ENCODE assay signal across 8 cellular contexts in the genomic region with DNA sequence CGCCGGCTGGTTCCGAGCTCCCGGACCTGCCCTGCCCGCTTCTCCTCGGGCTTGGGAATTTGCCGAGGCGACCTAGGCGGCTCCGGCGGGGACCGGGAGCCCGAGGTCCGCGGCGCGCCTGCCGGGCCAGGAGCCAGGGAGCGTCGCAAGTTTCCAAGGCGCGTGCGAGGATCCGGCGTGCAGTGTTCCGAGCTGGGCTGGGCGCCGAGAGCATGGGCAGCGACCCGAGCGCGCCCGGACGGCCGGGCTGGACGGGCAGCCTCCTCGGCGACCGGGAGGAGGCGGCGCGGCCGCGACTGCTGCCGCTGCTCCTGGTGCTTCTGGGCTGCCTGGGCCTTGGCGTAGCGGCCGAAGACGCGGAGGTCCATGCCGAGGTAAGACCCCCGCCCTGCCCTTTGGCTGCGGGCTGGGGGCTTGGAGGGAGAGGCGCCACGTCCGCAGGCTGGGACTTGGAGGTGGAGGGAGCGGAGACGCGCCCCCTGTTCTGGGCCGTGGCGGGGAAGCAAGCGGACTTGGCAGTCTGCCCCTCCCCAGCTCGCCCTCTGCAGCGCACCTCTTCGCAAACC. TPM values are rescaled to one million over a fixed set of nuclear protein-coding genes. Genes with fewer than 3 reads are reported as not detected.
A peak's percentile ranks its signal among the peaks of the same experiment; 100 is the strongest.
DNase-seq lines count a peak whose midpoint lies in the region; ATAC-seq, FAIRE-seq and TF ChIP-seq lines count a peak whose summit lies in the region.

No MANE protein-coding gene starts in this region.

- peak overlapping the region; percentile 74 for H3K4me3 Mint-ChIP-seq in T-helper 17 cell

- H3K4me2 ChIP-seq in endothelial cell of umbilical vein (ENCODE audit: insufficient read depth, low read length), result peak overlapping the region; percentile 84

- TF ChIP-seq CTCF in endothelial cell of umbilical vein (IDR thresholded peaks at IDR 0.05; ENCODE audit: extremely low read depth in 1 of 2, insufficient read depth in 1 of 2, low read depth in 1 of 2, low read length in 2 of 2), result no peak

- H3K4me1 ChIP-seq in endothelial cell of umbilical vein (ENCODE audit: control insufficient read depth, extremely low read depth, insufficient read depth, low read length) (peaks cover 19% of the 10 kb centered on the region), mucosa of rectum (ENCODE audit: control insufficient read depth in 2 of 2, insufficient read depth in 2 of 2, low read length in 2 of 2) (peaks cover 48 to 65% of the 10 kb centered on the region in 2 donors)

- BruUV-seq in endothelial cell of umbilical vein (replicated peaks; lab: Mats Ljungman, UMichigan), result no TSS peak

- H3K9me3 ChIP-seq in T-helper 17 cell (ENCODE audit: control insufficient read depth, low read length, poor library complexity, severe bottlenecking), result no peaks in the 10 kb centered on the region
- H3K9me3 ChIP-seq in endothelial cell of umbilical vein (replicated peaks; ENCODE audit: control insufficient read depth, insufficient read depth, low read length), result no peaks in the 10 kb centered on the region
- H3K9me3 ChIP-seq in mucosa of rectum (ENCODE audit: control insufficient read depth in 2 of 2, low read length in 2 of 2), result no peaks in the 10 kb centered on the region

- H3K9me1 ChIP-seq in endothelial cell of umbilical vein (replicated peaks; ENCODE audit: control insufficient read depth, extremely low read depth, insufficient read depth, low read length), result no peaks in the 10 kb centered on the region

- TF ChIP-seq POLR2A in endothelial cell of umbilical vein (IDR thresholded peaks at IDR 0.05; ENCODE audit: low read depth, low read length), result no peak

- dilution Hi-C loops in endothelial cell of umbilical vein (cut with MboI; ENCODE audit: extremely low pct_ligation_motif_present, low sequenced_read_pairs), result no loop called here

- DNase-seq in EL (peak; percentile 62), T-helper 17 cell (no peak), endothelial cell of umbilical vein (ENCODE audit: low read depth, low spot score) (peak; percentile 56), KG1 (lab: John Stamatoyannopoulos, UW) (no peak), epidermal melanocyte (ENCODE audit: insufficient read length, low spot score) (no peak)

- no peak overlapping the region for H3K27ac ChIP-seq in endothelial cell of umbilical vein (ENCODE audit: insufficient read depth, low read depth, low read length)
- H3K27ac ChIP-seq in mucosa of rectum (ENCODE audit: low read depth in 2 of 2, low read length in 2 of 2), result peak overlapping the region; percentile 95 to 96

- no peak for FAIRE-seq in endothelial cell of umbilical vein (lab: Jason Lieb, UNC)

- H3K9ac ChIP-seq in endothelial cell of umbilical vein (replicated peaks; ENCODE audit: extremely low read depth, insufficient read depth, low read length) (no peak overlapping the region), mucosa of rectum (ENCODE audit: low read depth in 1 of 2, low read length in 2 of 2) (peak overlapping the region; percentile 70 to 90)

- H4K20me1 ChIP-seq in endothelial cell of umbilical vein (replicated peaks; ENCODE audit: control insufficient read depth, extremely low read depth, insufficient read depth, low read length), result no peaks in the 10 kb centered on the region

- POLR2A ChIA-PET in endothelial cell of umbilical vein (lab: Charles Lee), result interaction anchor here (1.0 to 2.0 kb wide), 2 partner anchors 96 to 103 kb away, joined by 3 to 8 read pairs; partner anchors contain the start of gene CFAP20

- no peaks in the 10 kb centered on the region for H3K36me3 ChIP-seq in endothelial cell of umbilical vein (ENCODE audit: control insufficient read depth in 2 of 2, extremely low read depth in 1 of 2, insufficient read depth in 2 of 2, low read length in 2 of 2)
- H3K36me3 ChIP-seq in mucosa of rectum (ENCODE audit: control insufficient read depth in 2 of 2, insufficient read depth in 2 of 2, low read length in 2 of 2), result peaks cover 3 to 4% of the 10 kb centered on the region in 2 donors

- H2AFZ ChIP-seq in endothelial cell of umbilical vein (ENCODE audit: low read depth, low read length), result peak overlapping the region; percentile 81

- H3K79me2 ChIP-seq in endothelial cell of umbilical vein (ENCODE audit: control insufficient read depth, insufficient read depth, low read length), result no peaks in the 10 kb centered on the region

- ATAC-seq in HG02642 (IDR thresholded peaks at IDR 0.05; ENCODE audit: poor library complexity, unreplicated experiment), result peak; percentile 25
- ATAC-seq in T-helper 17 cell, result peak; percentile 24
- no peak for ATAC-seq in GM21515 (IDR thresholded peaks at IDR 0.05; ENCODE audit: unreplicated experiment)

- intact Hi-C loops in endothelial cell of umbilical vein (cut with micrococcal nuclease), result loop anchor here (1.0 to 2.0 kb wide), 2 partner anchors 55 to 71 kb away; no protein-coding TSS in a partner anchor

- H3K4me1 Mint-ChIP-seq in T-helper 17 cell, result peaks cover 9% of the 10 kb centered on the region

- H3K27me3 ChIP-seq in endothelial cell of umbilical vein (ENCODE audit: control insufficient read depth in 2 of 2, insufficient read depth in 2 of 2, low read length in 2 of 2), result peaks cover 0 to 8% of the 10 kb centered on the region in 2 experiments
- no peaks in the 10 kb centered on the region for H3K27me3 ChIP-seq in mucosa of rectum (ENCODE audit: control insufficient read depth in 2 of 2, insufficient read depth in 2 of 2, low read length in 2 of 2)

- H3K27me3 Mint-ChIP-seq in T-helper 17 cell, result no peaks in the 10 kb centered on the region

- H3K36me3 Mint-ChIP-seq in T-helper 17 cell (ENCODE audit: low read depth), result no peaks in the 10 kb centered on the region

- H3K27ac Mint-ChIP-seq in T-helper 17 cell, result no peak overlapping the region

- CTCF ChIA-PET in endothelial cell of umbilical vein (lab: Charles Lee), result interaction anchor here (0.9 to 5.6 kb wide), 4 partner anchors 71 to 145 kb away, joined by 3 to 54 read pairs (median 28); partner anchors contain the start of gene CFAP20

- H3K4me3 ChIP-seq in endothelial cell of umbilical vein (replicated peaks in 1 of 3; ENCODE audit: insufficient read depth in 1 of 3, low read depth in 1 of 3, low read length in 3 of 3) (peak overlapping the region in 2 of 3 experiments; percentile 51 to 64), mucosa of rectum (ENCODE audit: low read length in 2 of 2) (peak overlapping the region; percentile 80 to 92)

TF ChIP-seq in endothelial cell of umbilical vein, 7 proteins besides CTCF, POLR2A, EP300 and RAD21:
- TF ChIP-seq JUN (IDR thresholded peaks at IDR 0.05; ENCODE audit: borderline replicate concordance, insufficient read depth, insufficient read length, low read depth), result no peak
- no peak for TF ChIP-seq FOS (IDR thresholded peaks at IDR 0.05; ENCODE audit: borderline replicate concordance, insufficient read depth, low read length)
- no peak for TF ChIP-seq POLR2AphosphoS5 (IDR thresholded peaks at IDR 0.05; ENCODE audit: insufficient read depth, low read depth, low read length)
- no peak for TF ChIP-seq EZH2 (IDR thresholded peaks at IDR 0.05; ENCODE audit: borderline replicate concordance, low read depth, low read length, severe bottlenecking)
TF ChIP-seq in endothelial cell of umbilical vein: peak in this region for 0.

RNA-seq across cellular contexts. Expression of gene MMP15, which starts 0.7 kb away (rescaled TPM):
- total RNA-seq in T-helper 17 cell, result 1 to 10 TPM in 1 of 2 donors, under 1 TPM in 1; 0.40 to 1.5 TPM
- 13.1 and 16.0 TPM in 2 replicates for total RNA-seq in endothelial cell of umbilical vein
- polyA plus RNA-seq in endothelial cell of umbilical vein, result 12.6 and 14.5 TPM in 2 replicates
- polyA plus RNA-seq in endothelial cell of umbilical vein (2011; cell fraction: cytosol; rRNA removed), result 5.8 and 8.4 TPM in 2 replicates
- polyA plus RNA-seq in endothelial cell of umbilical vein (2011; cell fraction: nucleus; rRNA removed), result 4.1 and 5.3 TPM in 2 replicates
- polyA plus RNA-seq in endothelial cell of umbilical vein (2012), result 6.2 and 12.3 TPM in 2 replicates
- 6.2 and 8.2 TPM in 2 replicates for polyA minus RNA-seq in endothelial cell of umbilical vein
- 23.0 TPM for polyA minus RNA-seq in endothelial cell of umbilical vein (2011; cell fraction: cytosol; rRNA and poly(A)+ RNA removed)
- 2.9 and 3.5 TPM in 2 replicates for polyA minus RNA-seq in endothelial cell of umbilical vein (2011; cell fraction: nucleus; rRNA and poly(A)+ RNA removed)

RNA-seq across cellular contexts. Expression of gene USB1, which starts 25.0 kb away (rescaled TPM):
- 10 to 100 TPM; 34.1 to 35.7 TPM for total RNA-seq in T-helper 17 cell
- 64.6 and 66.6 TPM in 2 replicates for total RNA-seq in endothelial cell of umbilical vein
- polyA plus RNA-seq in endothelial cell of umbilical vein, result 73.0 and 83.8 TPM in 2 replicates
- 56.9 and 64.1 TPM in 2 replicates for polyA plus RNA-seq in endothelial cell of umbilical vein (2011; cell fraction: cytosol; rRNA removed)
- 45.0 and 50.9 TPM in 2 replicates for polyA plus RNA-seq in endothelial cell of umbilical vein (2011; cell fraction: nucleus; rRNA removed)
- polyA plus RNA-seq in endothelial cell of umbilical vein (2012), result 68.1 and 85.4 TPM in 2 replicates
- polyA minus RNA-seq in endothelial cell of umbilical vein, result 93.1 and 102 TPM in 2 replicates
- 38.7 TPM for polyA minus RNA-seq in endothelial cell of umbilical vein (2011; cell fraction: cytosol; rRNA and poly(A)+ RNA removed)
- 26.0 and 29.3 TPM in 2 replicates for polyA minus RNA-seq in endothelial cell of umbilical vein (2011; cell fraction: nucleus; rRNA and poly(A)+ RNA removed)

RNA-seq across cellular contexts. Expression of gene ZNF319, which starts 25.8 kb away (rescaled TPM):
- total RNA-seq in T-helper 17 cell (10 to 100 TPM; 11.8 to 12.5 TPM), endothelial cell of umbilical vein (9.9 TPM in 2 replicates)
- polyA plus RNA-seq in endothelial cell of umbilical vein, result 5.4 and 7.6 TPM in 2 replicates
- polyA plus RNA-seq in endothelial cell of umbilical vein (2011; cell fraction: cytosol; rRNA removed), result 3.9 and 4.9 TPM in 2 replicates
- polyA plus RNA-seq in endothelial cell of umbilical vein (2011; cell fraction: nucleus; rRNA removed), result 3.0 and 4.5 TPM in 2 replicates
- polyA plus RNA-seq in endothelial cell of umbilical vein (2012), result 4.8 and 6.4 TPM in 2 replicates
- polyA minus RNA-seq in endothelial cell of umbilical vein, result 7.5 TPM in 2 replicates
- polyA minus RNA-seq in endothelial cell of umbilical vein (2011; cell fraction: cytosol; rRNA and poly(A)+ RNA removed), result 8.9 TPM
- 3.2 and 6.3 TPM in 2 replicates for polyA minus RNA-seq in endothelial cell of umbilical vein (2011; cell fraction: nucleus; rRNA and poly(A)+ RNA removed)

RNA-seq across cellular contexts. Expression of gene CNGB1, which starts 55.3 kb away (rescaled TPM):
- total RNA-seq in T-helper 17 cell (not detected), endothelial cell of umbilical vein (not detected in 2 replicates)
- polyA plus RNA-seq in endothelial cell of umbilical vein, result not detected in 2 replicates
- not detected in 2 replicates for polyA plus RNA-seq in endothelial cell of umbilical vein (2011; cell fraction: cytosol; rRNA removed)
- polyA plus RNA-seq in endothelial cell of umbilical vein (2011; cell fraction: nucleus; rRNA removed), result not detected in 2 replicates
- polyA plus RNA-seq in endothelial cell of umbilical vein (2012), result 0.33 TPM in 1 of 2 replicates, not detected in the other
- polyA minus RNA-seq in endothelial cell of umbilical vein, result not detected in 2 replicates
- 5.3 TPM for polyA minus RNA-seq in endothelial cell of umbilical vein (2011; cell fraction: cytosol; rRNA and poly(A)+ RNA removed)
- not detected in 2 replicates for polyA minus RNA-seq in endothelial cell of umbilical vein (2011; cell fraction: nucleus; rRNA and poly(A)+ RNA removed)

Comparison
In these comparisons a context has a peak if more than half of its experiments do, and no peak if none do; other contexts are left out.
1. DNase-seq: peak in EL (single experiment) and endothelial cell of umbilical vein (single experiment); none in T-helper 17 cell (0 of 3), KG1 (single experiment) and epidermal melanocyte (single experiment).